30 cellular contexts compared by ENCODE assay signal in genomic region chr17:13413001-13413400, GRCh38.
"Had no signal": no experiment of that assay in that cellular context is flagged by ENCODE, and none has a peak within 500 bp of the region (broad histone marks: within the 10 kb centered on the region; RNA-seq: fewer than 3 reads in every experiment).

No MANE protein-coding gene starts in this region.

- ATAC-seq: heart right ventricle; left lobe of liver; lower lobe of right lung; naive thymus-derived CD8-positive, alpha-beta T cell had no signal

- H3K4me3 ChIP-seq: cardiac muscle cell, heart right ventricle, lower lobe of right lung, right atrium auricular region, smooth muscle cell, suprapubic skin, tibial artery had no signal

- DNase-seq: activated CD4-positive, alpha-beta T cell treated with anti-CD3 and anti-CD28 coated beads for 4 hours; activated CD4-positive, alpha-beta T cell treated with anti-CD3 and anti-CD28 coated beads, Interleukin-2, amount 50 U/mL, for 48 hours; activated CD8-positive, alpha-beta memory T cell treated with anti-CD3 and anti-CD28 coated beads, Interleukin-2, amount 50 U/mL, for 4 hours; activated gamma-delta T cell; activated naive CD4-positive, alpha-beta T cell treated with anti-CD3 and anti-CD28 coated beads, Interleukin-2, amount 10 ng/mL, durations not matched to agents 7 days and 5 days; activated naive CD8-positive, alpha-beta T cell treated with anti-CD3 and anti-CD28 coated beads, Interleukin-2, amount 10 ng/mL, durations not matched to agents 7 days and 5 days; activated T-cell treated with anti-CD3 and anti-CD28 coated beads, Interleukin-2, amount 50 U/mL, for 1 hour; amygdala; cerebellar nuclear complex; cortex of kidney; foreskin melanocyte; heart right ventricle; kidney glomerular epithelial cell; lower lobe of right lung; mesenchymal stem cell; naive thymus-derived CD8-positive, alpha-beta T cell; occipital lobe; stimulated activated CD4-positive, alpha-beta T cell treated with anti-CD3 and anti-CD28 coated beads, Interleukin-15, amount 100 ng/mL, for 24 hours; stimulated activated CD4-positive, alpha-beta T cell treated with anti-CD3 and anti-CD28 coated beads, Interleukin-2, amount 100 ng/mL, for 24 hours; stimulated activated naive CD4-positive, alpha-beta T cell; T-helper 1 cell; tibial artery had no signal

- H3K4me3 Mint-ChIP-seq: activated naive CD4-positive, alpha-beta T cell treated with anti-CD3 and anti-CD28 coated beads, Interleukin-2, amount 10 ng/mL, durations not matched to agents 7 days and 5 days; activated naive CD8-positive, alpha-beta T cell treated with anti-CD3 and anti-CD28 coated beads, Interleukin-2, amount 10 ng/mL, durations not matched to agents 7 days and 5 days; naive thymus-derived CD8-positive, alpha-beta T cell; neural crest cell; T-helper 2 cell treated with Interferon-gamma antibody and Interleukin-4, amounts not matched to agents 5 μg/mL and 100 μg/mL, for 36 hours had no signal

- H3K36me3 ChIP-seq: cardiac muscle cell, heart right ventricle, lower lobe of right lung, right atrium auricular region, suprapubic skin, tibial artery had no signal

- H3K4me1 ChIP-seq: tibial artery had no signal

- H3K9me3 ChIP-seq: lower lobe of right lung, right atrium auricular region, suprapubic skin, tibial artery had no signal

- H3K27me3 ChIP-seq: cardiac muscle cell, heart right ventricle, right atrium auricular region, suprapubic skin, tibial artery had no signal

- H3K27ac ChIP-seq: cardiac muscle cell, heart right ventricle, lower lobe of right lung, right atrium auricular region, suprapubic skin, tibial artery, VCaP had no signal

- H3K4me2 ChIP-seq: smooth muscle cell had no signal

- H3K4me1 Mint-ChIP-seq: activated naive CD4-positive, alpha-beta T cell treated with anti-CD3 and anti-CD28 coated beads, Interleukin-2, amount 10 ng/mL, durations not matched to agents 7 days and 5 days; activated naive CD8-positive, alpha-beta T cell treated with anti-CD3 and anti-CD28 coated beads, Interleukin-2, amount 10 ng/mL, durations not matched to agents 7 days and 5 days; naive thymus-derived CD8-positive, alpha-beta T cell had no signal

- H3K27ac Mint-ChIP-seq: activated naive CD4-positive, alpha-beta T cell treated with anti-CD3 and anti-CD28 coated beads, Interleukin-2, amount 10 ng/mL, durations not matched to agents 7 days and 5 days; activated naive CD8-positive, alpha-beta T cell treated with anti-CD3 and anti-CD28 coated beads, Interleukin-2, amount 10 ng/mL, durations not matched to agents 7 days and 5 days; naive thymus-derived CD8-positive, alpha-beta T cell; T-helper 2 cell treated with Interferon-gamma antibody and Interleukin-4, amounts not matched to agents 5 μg/mL and 100 μg/mL, for 36 hours had no signal

- H3K9me3 Mint-ChIP-seq: activated naive CD4-positive, alpha-beta T cell treated with anti-CD3 and anti-CD28 coated beads, Interleukin-2, amount 10 ng/mL, durations not matched to agents 7 days and 5 days; T-helper 2 cell treated with Interferon-gamma antibody and Interleukin-4, amounts not matched to agents 5 μg/mL and 100 μg/mL, for 36 hours had no signal

- H3K36me3 Mint-ChIP-seq: activated naive CD4-positive, alpha-beta T cell treated with anti-CD3 and anti-CD28 coated beads, Interleukin-2, amount 10 ng/mL, durations not matched to agents 7 days and 5 days; activated naive CD8-positive, alpha-beta T cell treated with anti-CD3 and anti-CD28 coated beads, Interleukin-2, amount 10 ng/mL, durations not matched to agents 7 days and 5 days; naive thymus-derived CD8-positive, alpha-beta T cell had no signal
